ENCODE assay signal across 15 cellular contexts in the genomic region with DNA sequence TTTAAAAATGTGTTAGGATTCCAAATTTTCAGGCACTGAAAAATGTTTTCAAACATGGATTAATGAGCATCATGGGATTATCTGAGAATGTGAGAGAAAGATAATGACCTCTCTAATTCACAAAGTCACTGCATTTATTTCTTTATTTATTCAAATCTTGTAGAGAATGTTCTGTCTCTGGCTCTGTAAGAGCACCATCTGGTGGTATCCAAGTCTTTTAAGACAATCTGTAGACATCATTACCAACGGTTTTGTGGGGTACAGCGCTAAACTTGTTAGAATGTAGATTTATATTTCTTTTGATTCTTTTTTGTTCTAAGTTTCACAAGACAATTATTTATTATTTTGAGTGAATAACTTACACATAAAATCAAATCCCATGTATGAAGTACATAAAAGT.
DNase-seq lines count a peak whose midpoint lies in the region; ATAC-seq and TF ChIP-seq lines count a peak whose summit lies in the region.
"Had no signal": no experiment of that assay in that cellular context is flagged by ENCODE, and none has a peak within 500 bp of the region (broad histone marks: within the 10 kb centered on the region; RNA-seq: fewer than 3 reads in every experiment).

No MANE protein-coding gene starts in this region.

- ATAC-seq in GM18873 (IDR thresholded peaks at IDR 0.05; ENCODE audit: low FRiP score, unreplicated experiment): no peak
- ATAC-seq: activated naive CD8-positive, alpha-beta T cell treated with anti-CD3 and anti-CD28 coated beads, Interleukin-2, amount 50 U/mL, for 24 hours had no signal

- no peaks in the 10 kb centered on the region for H4K20me1 ChIP-seq in Loucy (ENCODE audit: insufficient read depth, low read length, poor library complexity, severe bottlenecking)

- H3K4me2 ChIP-seq in Loucy (ENCODE audit: low read depth, low read length, poor library complexity, severe bottlenecking): no peak overlapping the region

- TF ChIP-seq CTCF in C4-2B (conservative IDR thresholded peaks at IDR 0.05) (peak; percentile 47), Loucy (conservative IDR thresholded peaks at IDR 0.05; ENCODE audit: low read length) (0 out of 2 replicates have a peak, but pooled peaks have one; percentile 12), endothelial cell (IDR thresholded peaks at IDR 0.05; ENCODE audit: unreplicated experiment) (no peak), transverse colon (IDR thresholded peaks at IDR 0.05) (no peak)

- no peak overlapping the region for H2AFZ ChIP-seq in Loucy (ENCODE audit: low read length)

- H3K27ac Mint-ChIP-seq in endothelial cell (ENCODE audit: unreplicated experiment): no peak overlapping the region
- H3K27ac Mint-ChIP-seq: activated naive CD8-positive, alpha-beta T cell treated with anti-CD3 and anti-CD28 coated beads, Interleukin-2, amount 50 U/mL, for 24 hours; CD4-positive, CD25-positive, alpha-beta regulatory T cell; dendritic cell treated with granulocyte-macrophage colony-stimulating factor and Interleukin-4, amounts not matched to agents 40 ng/mL and 50 ng/mL, for 4 days; naive B cell had no signal

- no peak for TF ChIP-seq POLR2A in transverse colon (IDR thresholded peaks at IDR 0.05)

- no peaks in the 10 kb centered on the region for H3K79me2 ChIP-seq in Loucy (ENCODE audit: insufficient read depth, low read length)

- H3K9ac ChIP-seq in Loucy (ENCODE audit: low read depth, low read length, poor library complexity, severe bottlenecking): no peak overlapping the region

- DNase-seq in astrocyte of the hippocampus (ENCODE audit: low read depth, low spot score) (peak; percentile 11), left kidney (ENCODE audit: low read depth, low spot score) (peak; percentile 29), A172 (ENCODE audit: low spot score) (no peak), endothelial cell (ENCODE audit: low spot score) (no peak), transverse colon (no peak)
- DNase-seq: activated CD4-positive, CD25-positive, alpha-beta regulatory T cell treated with anti-CD3 and anti-CD28 coated beads, Interleukin-2, amount 50 U/mL, for 72 hours; activated naive CD8-positive, alpha-beta T cell treated with anti-CD3 and anti-CD28 coated beads, Interleukin-2, amount 50 U/mL, for 24 hours; CD4-positive, CD25-positive, alpha-beta regulatory T cell; foreskin melanocyte; naive B cell; NCI-H1048 had no signal

- 64 to 73% methylated on average over 2 of the region's 2 CpGs for WGBS in transverse colon (ENCODE audit: low coverage in 1 of 2), 2 donors

- intact Hi-C loops in transverse colon (cut with DNase I; ENCODE audit: low total_unique reads): no loop called here

- no peaks in the 10 kb centered on the region for H3K4me1 Mint-ChIP-seq in endothelial cell (ENCODE audit: unreplicated experiment)
- H3K4me1 Mint-ChIP-seq: activated naive CD8-positive, alpha-beta T cell treated with anti-CD3 and anti-CD28 coated beads, Interleukin-2, amount 50 U/mL, for 24 hours; CD4-positive, CD25-positive, alpha-beta regulatory T cell; naive B cell had no signal

- 0 out of 2 replicates have a peak, but pooled peaks cover 4% of the 10 kb centered on the region for H3K9me2 ChIP-seq in Loucy (replicated peaks; ENCODE audit: low read depth, low read length)

- TF ChIP-seq EP300 in transverse colon (IDR thresholded peaks at IDR 0.05; ENCODE audit: low read depth): no peak

- H3K36me3 Mint-ChIP-seq in endothelial cell (ENCODE audit: low read depth, unreplicated experiment): no peaks in the 10 kb centered on the region
- H3K36me3 Mint-ChIP-seq: CD4-positive, CD25-positive, alpha-beta regulatory T cell; naive B cell had no signal

- H3K4me3 Mint-ChIP-seq in endothelial cell (ENCODE audit: unreplicated experiment): no peak overlapping the region
- H3K4me3 Mint-ChIP-seq: activated naive CD8-positive, alpha-beta T cell treated with anti-CD3 and anti-CD28 coated beads, Interleukin-2, amount 50 U/mL, for 24 hours; CD4-positive, CD25-positive, alpha-beta regulatory T cell; dendritic cell treated with granulocyte-macrophage colony-stimulating factor and Interleukin-4, amounts not matched to agents 40 ng/mL and 50 ng/mL, for 4 days; naive B cell had no signal

- no peak overlapping the region for H3K4me3 ChIP-seq in Loucy (ENCODE audit: low read length, poor library complexity, severe bottlenecking)
- no peak overlapping the region for H3K4me3 ChIP-seq in transverse colon

- H3K27ac ChIP-seq in C4-2B (no peak overlapping the region), transverse colon (no peak overlapping the region)

- no peaks in the 10 kb centered on the region for H3F3A ChIP-seq in Loucy (ENCODE audit: low read depth)

- no peaks in the 10 kb centered on the region for H3K27me3 ChIP-seq in Loucy (ENCODE audit: insufficient read depth, low read length, poor library complexity, severe bottlenecking)
- H3K27me3 ChIP-seq in transverse colon: no peaks in the 10 kb centered on the region

- no peaks in the 10 kb centered on the region for H3K4me1 ChIP-seq in Loucy (ENCODE audit: insufficient read depth, low read length, poor library complexity, severe bottlenecking)
- H3K4me1 ChIP-seq in transverse colon: no peaks in the 10 kb centered on the region

- no peaks in the 10 kb centered on the region for H3K36me3 ChIP-seq in Loucy (ENCODE audit: insufficient read depth, low read length)
- H3K36me3 ChIP-seq in transverse colon: no peaks in the 10 kb centered on the region

- H3K27me3 Mint-ChIP-seq in endothelial cell (ENCODE audit: unreplicated experiment): no peaks in the 10 kb centered on the region
- H3K27me3 Mint-ChIP-seq: activated naive CD8-positive, alpha-beta T cell treated with anti-CD3 and anti-CD28 coated beads, Interleukin-2, amount 50 U/mL, for 24 hours; CD4-positive, CD25-positive, alpha-beta regulatory T cell; dendritic cell treated with granulocyte-macrophage colony-stimulating factor and Interleukin-4, amounts not matched to agents 40 ng/mL and 50 ng/mL, for 4 days; naive B cell had no signal

- H3K9me3 ChIP-seq in Loucy (ENCODE audit: insufficient read depth, low read depth, low read length): no peaks in the 10 kb centered on the region
- H3K9me3 ChIP-seq in transverse colon: no peaks in the 10 kb centered on the region

- no peaks in the 10 kb centered on the region for H3K9me3 Mint-ChIP-seq in endothelial cell (ENCODE audit: unreplicated experiment)
- H3K9me3 Mint-ChIP-seq: dendritic cell treated with granulocyte-macrophage colony-stimulating factor and Interleukin-4, amounts not matched to agents 40 ng/mL and 50 ng/mL, for 4 days had no signal

- in situ Hi-C loops in transverse colon (cut with MboI; ENCODE audit: low pct_ligation_motif_present in 1 of 4, low pct_unique_long_range_greater_than_20kb in 1 of 4, low sequenced_read_pairs in 3 of 4): no loop called here

Comparison
In these comparisons a context has a peak if more than half of its experiments do, and no peak if none do; other contexts are left out.
1. CTCF ChIP-seq: peak in C4-2B (single experiment) and Loucy (single experiment); none in endothelial cell (single experiment) and transverse colon (0 of 5).
2. DNase-seq: peak in astrocyte of the hippocampus (single experiment) and left kidney (single experiment); none in A172 (single experiment), endothelial cell (single experiment) and transverse colon (single experiment).